Comparison of ENCODE assay signal across 8 cellular contexts in genomic region chr1:940121-941026, GRCh38. TPM values are rescaled to one million over a fixed set of nuclear protein-coding genes. Genes with fewer than 3 reads are reported as not detected.
DNase-seq lines count a peak whose midpoint lies in the region; ATAC-seq and TF ChIP-seq lines count a peak whose summit lies in the region.

No MANE protein-coding gene starts in this region.

- H2AFZ ChIP-seq in neuron (ENCODE audit: low read depth, low read length): no peak overlapping the region

- H3K4me3 Mint-ChIP-seq in IgD-negative memory B cell: peak overlapping the region; percentile 78 to 94 (median 84)

- H3K36me3 Mint-ChIP-seq in IgD-negative memory B cell: peaks cover 1% of the 10 kb centered on the region

- TF ChIP-seq CTCF in WI38 (IDR thresholded peaks at IDR 0.05; ENCODE audit: low read depth, low read length) (no peak), fibroblast of villous mesenchyme (IDR thresholded peaks at IDR 0.05; ENCODE audit: insufficient read depth, low read depth, low read length) (no peak)

- H3K4me3 ChIP-seq in WI38 (ENCODE audit: low read depth, low read length): peak overlapping the region; percentile 34
- peak overlapping the region; percentile 55 for H3K4me3 ChIP-seq in fibroblast of villous mesenchyme (ENCODE audit: low read depth, low read length)
- peak overlapping the region; percentile 2 for H3K4me3 ChIP-seq in neuron (ENCODE audit: low read length)

- peaks cover 0 to 6% (median 0%) of the 10 kb centered on the region in 3 donors for H3K4me1 Mint-ChIP-seq in IgD-negative memory B cell

- no peaks in the 10 kb centered on the region for H3K9me3 ChIP-seq in neuron (ENCODE audit: low read length)

- H3K27me3 Mint-ChIP-seq in IgD-negative memory B cell: peaks cover 19% of the 10 kb centered on the region

- peaks cover 63% of the 10 kb centered on the region for H3K27me3 ChIP-seq in neuron (ENCODE audit: insufficient read depth, low read length)

- DNase-seq in D341Med (ENCODE audit: low spot score): peak; percentile 81
- DNase-seq in fibroblast of villous mesenchyme (ENCODE audit: low read depth): peak; percentile 73
- DNase-seq in GOT3 (lab: John Stamatoyannopoulos, UW): no peak
- no peak for DNase-seq in T-helper 9 cell

- H3K36me3 ChIP-seq in neuron (ENCODE audit: insufficient read depth, low read length): peaks cover 6% of the 10 kb centered on the region

- peaks cover 73% of the 10 kb centered on the region for H3K4me1 ChIP-seq in neuron (ENCODE audit: insufficient read depth, low read length)

- H3K27ac Mint-ChIP-seq in IgD-negative memory B cell: peak overlapping the region in 2 of 3 donors; percentile 67 to 73

- H3K9me3 Mint-ChIP-seq in IgD-negative memory B cell: no peaks in the 10 kb centered on the region

- no peak for ATAC-seq in HG03280 (IDR thresholded peaks at IDR 0.05; ENCODE audit: unreplicated experiment)

RNA-seq across cellular contexts. Expression of gene SAMD11, which starts 16.7 kb away (rescaled TPM):
- polyA plus RNA-seq in IgD-negative memory B cell: not detected
- 2.2 and 7.7 TPM in 2 replicates for total RNA-seq in fibroblast of villous mesenchyme

RNA-seq across cellular contexts. Expression of gene NOC2L, which starts 18.7 kb away (rescaled TPM):
- polyA plus RNA-seq in IgD-negative memory B cell: 64.9 TPM
- total RNA-seq in fibroblast of villous mesenchyme: 66.7 and 76.9 TPM in 2 replicates

RNA-seq across cellular contexts. Expression of gene KLHL17, which starts 20.0 kb away (rescaled TPM):
- 1.3 TPM for polyA plus RNA-seq in IgD-negative memory B cell
- 6.0 and 9.3 TPM in 2 replicates for total RNA-seq in fibroblast of villous mesenchyme

RNA-seq across cellular contexts. Expression of gene PLEKHN1, which starts 25.9 kb away (rescaled TPM):
- polyA plus RNA-seq in IgD-negative memory B cell: 0.14 TPM
- total RNA-seq in fibroblast of villous mesenchyme: 1.7 and 1.9 TPM in 2 replicates

RNA-seq across cellular contexts. Expression of gene PERM1, which starts 41.5 kb away (rescaled TPM):
- polyA plus RNA-seq in IgD-negative memory B cell: not detected
- under 0.01 and 0.43 TPM in 2 replicates for total RNA-seq in fibroblast of villous mesenchyme

Comparison
In these comparisons a context has a peak if more than half of its experiments do, and no peak if none do; other contexts are left out.
1. DNase-seq: peak in D341Med (single experiment) and fibroblast of villous mesenchyme (single experiment); none in GOT3 (single experiment) and T-helper 9 cell (single experiment).
2. H3K4me3 ChIP-seq: peak in every context shown above with its lines; median percentile 55 in fibroblast of villous mesenchyme; 34 in WI38; 2 in neuron.